ENCODE assay signal across 17 cellular contexts in genomic region chr11:2671748-2672147, GRCh38.
"Had no signal": no experiment of that assay in that cellular context is flagged by ENCODE, and none has a peak within 500 bp of the region (broad histone marks: within the 10 kb centered on the region; RNA-seq: fewer than 3 reads in every experiment).

No MANE protein-coding gene starts in this region.

- H3K27ac ChIP-seq: left ventricle myocardium inferior, SK-N-MC, tibial nerve had no signal

- DNase-seq: activated naive CD4-positive, alpha-beta T cell treated with anti-CD3 and anti-CD28 coated beads for 36 hours; left ventricle myocardium inferior; mesendoderm; nucleus accumbens; stimulated activated CD4-positive, alpha-beta T cell treated with anti-CD3 and anti-CD28 coated beads, Interleukin-1b, Interleukin-23, amount 100 ng/mL, for 48 hours; T-cell; T-helper 9 cell had no signal

- ATAC-seq: esophagus mucosa; sciatic nerve; stimulated activated memory B cell treated with anti-CD40 and anti-IgM and Interleukin-4, amounts not matched to agents 10 μg/mL and 1 μg/mL and 100 μg/mL, for 72 hours; T-cell had no signal

- H3K4me3 Mint-ChIP-seq: activated naive CD4-positive, alpha-beta T cell treated with anti-CD3 and anti-CD28 coated beads for 36 hours; nephron; stimulated activated memory B cell treated with anti-CD40 and anti-IgM and Interleukin-4, amounts not matched to agents 10 μg/mL and 1 μg/mL and 100 μg/mL, for 72 hours; T-cell had no signal

- H3K27me3 Mint-ChIP-seq: stimulated activated memory B cell treated with anti-CD40 and anti-IgM and Interleukin-4, amounts not matched to agents 10 μg/mL and 1 μg/mL and 100 μg/mL, for 72 hours; T-cell had no signal

- FAIRE-seq: astrocyte, bronchial epithelial cell, colon, keratinocyte had no signal

- H3K4me3 ChIP-seq: left ventricle myocardium inferior, SK-N-MC, tibial nerve had no signal

- H3K9me3 Mint-ChIP-seq: activated naive CD4-positive, alpha-beta T cell treated with anti-CD3 and anti-CD28 coated beads for 36 hours; stimulated activated memory B cell treated with anti-CD40 and anti-IgM and Interleukin-4, amounts not matched to agents 10 μg/mL and 1 μg/mL and 100 μg/mL, for 72 hours; T-cell had no signal

- H3K27me3 ChIP-seq: tibial nerve had no signal

- H3K27ac Mint-ChIP-seq: activated naive CD4-positive, alpha-beta T cell treated with anti-CD3 and anti-CD28 coated beads for 36 hours; stimulated activated memory B cell treated with anti-CD40 and anti-IgM and Interleukin-4, amounts not matched to agents 10 μg/mL and 1 μg/mL and 100 μg/mL, for 72 hours; T-cell had no signal

- H3K4me1 Mint-ChIP-seq: T-cell had no signal

- H3K9me3 ChIP-seq: left ventricle myocardium inferior, tibial nerve had no signal
